1 cellular context compared by ENCODE assay signal in the genomic region with DNA sequence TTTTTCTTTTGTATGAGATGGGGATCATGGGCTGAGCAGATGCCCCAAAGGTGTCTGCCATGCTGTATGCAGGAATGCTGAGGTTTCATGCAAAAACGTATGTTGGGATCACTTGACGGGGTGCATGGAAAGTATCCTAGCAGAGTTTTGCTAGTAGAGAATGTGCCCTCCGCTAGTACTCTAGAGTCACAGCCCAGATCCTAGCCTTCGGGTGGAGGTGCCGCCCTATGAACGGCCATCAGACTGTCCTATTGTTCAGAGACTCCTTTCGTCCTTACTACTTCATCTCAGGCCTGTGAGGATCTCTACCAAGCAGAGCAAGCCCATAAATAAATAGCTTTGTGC.
TF ChIP-seq lines count a peak whose summit lies in the region.

No MANE protein-coding gene starts in this region.

TF ChIP-seq in IMR-90, 13 proteins besides CTCF, POLR2A, EP300 and RAD21:
- no peak for TF ChIP-seq MAFK (IDR thresholded peaks at IDR 0.05; ENCODE audit: low read depth, low read length)
- no peak for TF ChIP-seq SMC3 (IDR thresholded peaks at IDR 0.05; ENCODE audit: low read depth, low read length)
- no peak for TF ChIP-seq MXI1 (IDR thresholded peaks at IDR 0.05; ENCODE audit: borderline replicate concordance, low read depth, low read length)
- TF ChIP-seq, protein P1, sequence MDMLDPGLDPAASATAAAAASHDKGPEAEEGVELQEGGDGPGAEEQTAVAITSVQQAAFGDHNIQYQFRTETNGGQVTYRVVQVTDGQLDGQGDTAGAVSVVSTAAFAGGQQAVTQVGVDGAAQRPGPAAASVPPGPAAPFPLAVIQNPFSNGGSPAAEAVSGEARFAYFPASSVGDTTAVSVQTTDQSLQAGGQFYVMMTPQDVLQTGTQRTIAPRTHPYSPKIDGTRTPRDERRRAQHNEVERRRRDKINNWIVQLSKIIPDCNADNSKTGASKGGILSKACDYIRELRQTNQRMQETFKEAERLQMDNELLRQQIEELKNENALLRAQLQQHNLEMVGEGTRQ (IDR thresholded peaks at IDR 0.05; ENCODE audit: low read depth, low read length) = no peak
- no peak for TF ChIP-seq BHLHE40 (IDR thresholded peaks at IDR 0.05; ENCODE audit: low read depth, low read length)
- TF ChIP-seq MAZ (IDR thresholded peaks at IDR 0.05; ENCODE audit: borderline replicate concordance, low read depth, low read length) = no peak
- TF ChIP-seq RFX5 (IDR thresholded peaks at IDR 0.05; ENCODE audit: low read depth, low read length) = no peak
- no peak for TF ChIP-seq FOS (IDR thresholded peaks at IDR 0.05; ENCODE audit: low read depth, low read length)
- TF ChIP-seq NFE2L2 (IDR thresholded peaks at IDR 0.05; ENCODE audit: low read depth, low read length) = no peak
- no peak for TF ChIP-seq RCOR1 (IDR thresholded peaks at IDR 0.05; ENCODE audit: insufficient replicate concordance, low read length)
- no peak for TF ChIP-seq CHD1 (IDR thresholded peaks at IDR 0.05; ENCODE audit: low read depth, low read length)
- TF ChIP-seq, protein P2, sequence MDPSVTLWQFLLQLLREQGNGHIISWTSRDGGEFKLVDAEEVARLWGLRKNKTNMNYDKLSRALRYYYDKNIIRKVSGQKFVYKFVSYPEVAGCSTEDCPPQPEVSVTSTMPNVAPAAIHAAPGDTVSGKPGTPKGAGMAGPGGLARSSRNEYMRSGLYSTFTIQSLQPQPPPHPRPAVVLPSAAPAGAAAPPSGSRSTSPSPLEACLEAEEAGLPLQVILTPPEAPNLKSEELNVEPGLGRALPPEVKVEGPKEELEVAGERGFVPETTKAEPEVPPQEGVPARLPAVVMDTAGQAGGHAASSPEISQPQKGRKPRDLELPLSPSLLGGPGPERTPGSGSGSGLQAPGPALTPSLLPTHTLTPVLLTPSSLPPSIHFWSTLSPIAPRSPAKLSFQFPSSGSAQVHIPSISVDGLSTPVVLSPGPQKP (IDR thresholded peaks at IDR 0.05; ENCODE audit: borderline replicate concordance, low read depth, low read length) = no peak
- TF ChIP-seq CEBPB (IDR thresholded peaks at IDR 0.05; ENCODE audit: low read depth, low read length) = no peak
